ENCODE assay signal across 9 cellular contexts in genomic region chr3:24521306-24522154, GRCh38. TPM values are rescaled to one million over a fixed set of nuclear protein-coding genes. Genes with fewer than 3 reads are reported as not detected.
DNase-seq lines count a peak whose midpoint lies in the region; ATAC-seq, FAIRE-seq and TF ChIP-seq lines count a peak whose summit lies in the region.
"Had no signal": no experiment of that assay in that cellular context is flagged by ENCODE, and none has a peak within 500 bp of the region (broad histone marks: within the 10 kb centered on the region; RNA-seq: fewer than 3 reads in every experiment).

No MANE protein-coding gene starts in this region.

- TF ChIP-seq POLR2A in ovary (IDR thresholded peaks at IDR 0.05): no peak
- no peak for TF ChIP-seq POLR2A in GM12891 (IDR thresholded peaks at IDR 0.05; ENCODE audit: low read depth, low read length)

- WGBS in ovary, 3 donors: 1% methylated on average over 59 to 86 of the region's 86 CpGs

- intact Hi-C loops in activated B cell treated with CpG ODN at 0.5 μM for 24 hours (cut with micrococcal nuclease): loop anchor here (1.0 kb wide), 2 partner anchors 14 to 26 kb away; no protein-coding TSS in a partner anchor
- intact Hi-C loops in left ventricle myocardium inferior (cut with micrococcal nuclease): no loop called here
- intact Hi-C loops in ovary (cut with DNase I): no loop called here

- H3K9me3 ChIP-seq in AG04450 (ENCODE audit: control insufficient read depth, insufficient read depth, low read length) (no peaks in the 10 kb centered on the region), left ventricle myocardium inferior (replicated peaks) (no peaks in the 10 kb centered on the region), ovary (no peaks in the 10 kb centered on the region)

- no peak for TF ChIP-seq EP300 in ovary (IDR thresholded peaks at IDR 0.05)

- H3K9me3 Mint-ChIP-seq in activated B cell treated with CpG ODN at 0.5 μM for 24 hours: no peaks in the 10 kb centered on the region

- no peak overlapping the region for H3K27ac Mint-ChIP-seq in activated B cell treated with CpG ODN at 0.5 μM for 24 hours

- ATAC-seq in activated B cell treated with CpG ODN at 0.5 μM for 24 hours (ENCODE audit: low read depth) (peak; percentile 85), GM18517 (IDR thresholded peaks at IDR 0.05; ENCODE audit: unreplicated experiment) (no peak)

- peaks cover 22% of the 10 kb centered on the region for H3K27me3 ChIP-seq in AG04450 (ENCODE audit: control insufficient read depth, insufficient read depth, low read length)
- H3K27me3 ChIP-seq in left ventricle myocardium inferior (ENCODE audit: low read depth): no peaks in the 10 kb centered on the region
- no peaks in the 10 kb centered on the region for H3K27me3 ChIP-seq in ovary

- H3K4me1 Mint-ChIP-seq in activated B cell treated with CpG ODN at 0.5 μM for 24 hours: peaks cover 25% of the 10 kb centered on the region

- H3K27ac ChIP-seq in AG04450 (ENCODE audit: low read depth, low read length): no peak overlapping the region
- peak overlapping the region; percentile 89 for H3K27ac ChIP-seq in left ventricle myocardium inferior (replicated peaks)
- peak overlapping the region in 1 of 2 donors; percentile 62 for H3K27ac ChIP-seq in ovary

- no peak for FAIRE-seq in GM12891 (lab: Jason Lieb, UNC)
- FAIRE-seq: colon had no signal

- no peaks in the 10 kb centered on the region for H3K36me3 Mint-ChIP-seq in activated B cell treated with CpG ODN at 0.5 μM for 24 hours (ENCODE audit: low read depth)

- POLR2A ChIA-PET in AG04450 (lab: Yijun Ruan, JAX): no interaction called here
- POLR2A ChIA-PET in HEK293T (lab: Yijun Ruan, JAX): interaction anchor here (1.3 kb wide), 1 partner anchor 25 kb away, joined by 7 read pairs; no protein-coding TSS in a partner anchor
- POLR2A ChIA-PET in activated B cell treated with CpG ODN at 0.5 μM for 24 hours (lab: Charles Lee): interaction anchor here (0.6 to 1.3 kb wide), 2 partner anchors 27 to 1452 kb away, joined by 4 read pairs; partner anchors contain the start of gene THRB

- peaks cover 33% of the 10 kb centered on the region for H3K27me3 Mint-ChIP-seq in activated B cell treated with CpG ODN at 0.5 μM for 24 hours

- peak overlapping the region; percentile 36; the same call in 1 of the 2 replicates for H3K4me3 ChIP-seq in AG04450 (ENCODE audit: low read depth, low read length)
- H3K4me3 ChIP-seq in left ventricle myocardium inferior: peak overlapping the region; percentile 75
- peak overlapping the region; percentile 54 for H3K4me3 ChIP-seq in ovary

- H3K4me1 ChIP-seq in left ventricle myocardium inferior (peaks cover 19% of the 10 kb centered on the region), ovary (ENCODE audit: insufficient read depth) (peaks cover 6% of the 10 kb centered on the region)

- peak overlapping the region; percentile 76 for H3K4me3 Mint-ChIP-seq in activated B cell treated with CpG ODN at 0.5 μM for 24 hours

- CTCF ChIA-PET in AG04450 (lab: Charles Lee): no interaction called here
- CTCF ChIA-PET in HEK293T (lab: Yijun Ruan, JAX): interaction anchor here (1.2 kb wide), 1 partner anchor 25 kb away, joined by 4 read pairs; no protein-coding TSS in a partner anchor
- CTCF ChIA-PET in activated B cell treated with CpG ODN at 0.5 μM for 24 hours (lab: Charles Lee): no interaction called here

- no peak for TF ChIP-seq CTCF in AG04450 (IDR thresholded peaks at IDR 0.05; ENCODE audit: low read depth, low read length)
- TF ChIP-seq CTCF in activated B cell treated with CpG ODN at 0.5 μM for 24 hours (IDR thresholded peaks at IDR 0.05): no peak
- TF ChIP-seq CTCF in left ventricle myocardium inferior (IDR thresholded peaks at IDR 0.05; ENCODE audit: borderline replicate concordance): peak; percentile 30
- no peak for TF ChIP-seq CTCF in ovary (IDR thresholded peaks at IDR 0.05)

- no peaks in the 10 kb centered on the region for H3K36me3 ChIP-seq in left ventricle myocardium inferior
- no peaks in the 10 kb centered on the region for H3K36me3 ChIP-seq in ovary

- DNase-seq in AG04450 (ENCODE audit: low read depth, low spot score): no peak
- DNase-seq in HEK293T (ENCODE audit: extremely low spot score): peak; percentile 63
- DNase-seq in activated B cell treated with CpG ODN at 0.5 μM for 24 hours: peak; percentile 45
- peak; percentile 76 for DNase-seq in left ventricle myocardium inferior
- peak; percentile 28 to 68 (median 51) for DNase-seq in ovary
- DNase-seq in GM12891 (ENCODE audit: insufficient read length, low spot score): no peak
- no peak for DNase-seq in DMS153 treated with DMSO at 0.1 percent for 48 hours (lab: John Stamatoyannopoulos, UW; ENCODE audit: unreplicated experiment)

TF ChIP-seq in HEK293T, 16 proteins besides CTCF, POLR2A, EP300 and RAD21:
- TF ChIP-seq ELF4 (IDR thresholded peaks at IDR 0.05) (peak; percentile 34; the same call in 1 of the 2 replicates), LEF1 (IDR thresholded peaks at IDR 0.05; ENCODE audit: borderline replicate concordance) (peak; percentile 66), TARDBP (IDR thresholded peaks at IDR 0.05) (no peak), L3MBTL2 (conservative IDR thresholded peaks at IDR 0.05) (peak; percentile 33; the same call in 1 of the 2 replicates)
- TF ChIP-seq, protein P1, sequence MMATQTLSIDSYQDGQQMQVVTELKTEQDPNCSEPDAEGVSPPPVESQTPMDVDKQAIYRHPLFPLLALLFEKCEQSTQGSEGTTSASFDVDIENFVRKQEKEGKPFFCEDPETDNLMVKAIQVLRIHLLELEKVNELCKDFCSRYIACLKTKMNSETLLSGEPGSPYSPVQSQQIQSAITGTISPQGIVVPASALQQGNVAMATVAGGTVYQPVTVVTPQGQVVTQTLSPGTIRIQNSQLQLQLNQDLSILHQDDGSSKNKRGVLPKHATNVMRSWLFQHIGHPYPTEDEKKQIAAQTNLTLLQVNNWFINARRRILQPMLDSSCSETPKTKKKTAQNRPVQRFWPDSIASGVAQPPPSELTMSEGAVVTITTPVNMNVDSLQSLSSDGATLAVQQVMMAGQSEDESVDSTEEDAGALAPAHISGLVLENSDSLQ (IDR thresholded peaks at IDR 0.05): no peak

TF ChIP-seq in GM12891, 5 proteins besides CTCF, POLR2A, EP300 and RAD21:
- TF ChIP-seq TAF1 (IDR thresholded peaks at IDR 0.05; ENCODE audit: low read depth, low read length): no peak
- TF ChIP-seq SPI1 (IDR thresholded peaks at IDR 0.05; ENCODE audit: low read depth, low read length): no peak
- TF ChIP-seq PAX5 (IDR thresholded peaks at IDR 0.05; ENCODE audit: insufficient read depth, low read length, severe bottlenecking): no peak
- no peak for TF ChIP-seq POU2F2 (IDR thresholded peaks at IDR 0.05; ENCODE audit: low read depth, low read length)
- TF ChIP-seq POLR2AphosphoS5 (IDR thresholded peaks at IDR 0.05; ENCODE audit: low read depth, low read length): no peak

RNA-seq across cellular contexts. Expression of gene THRB, which starts 26.9 kb away (rescaled TPM):
- polyA plus RNA-seq in AG04450 (2011; rRNA removed) (0.02 TPM in 1 of 2 replicates, not detected in the other), ovary (1 to 10 TPM in 1 of 2 donors, under 1 TPM in 1; 0.91 to 6.5 TPM)
- not detected in 2 replicates for polyA minus RNA-seq in AG04450 (2011; rRNA and poly(A)+ RNA removed)
- total RNA-seq in activated B cell treated with CpG ODN at 0.5 μM for 24 hours (0.31 and 0.86 TPM in 2 replicates), left ventricle myocardium inferior (32.8 TPM), ovary (1 to 10 TPM; 1.9 to 5.7 (median 3.2) TPM)
- polyA plus RNA-seq in GM12891 (2012; ENCODE audit: low read depth, missing spikeins): not detected

Comparison
In these comparisons a context has a peak if more than half of its experiments do, and no peak if none do; other contexts are left out.
1. DNase-seq: peak in HEK293T (single experiment), activated B cell treated with CpG ODN at 0.5 μM for 24 hours (single experiment), left ventricle myocardium inferior (single experiment) and ovary (5 of 5); none in AG04450 (single experiment), GM12891 (single experiment) and DMS153 treated with DMSO at 0.1 percent for 48 hours (single experiment).
2. Peak in every context shown above with its lines, with median percentiles within 50 percentile points of each other: H3K4me3 ChIP-seq.